ENCODE assay signal across 2 cellular contexts in genomic region chr5:77101298-77101697, GRCh38.
TF ChIP-seq lines count a peak whose summit lies in the region.

No MANE protein-coding gene starts in this region.

TF ChIP-seq in WTC11, 78 proteins besides CTCF, POLR2A, EP300 and RAD21 (continued from another document):
- TF ChIP-seq ZNF512 (CRISPR knock-in tag; IDR thresholded peaks at IDR 0.05; ENCODE audit: borderline replicate concordance) (no peak), E2F4 (CRISPR knock-in tag; IDR thresholded peaks at IDR 0.05; ENCODE audit: borderline replicate concordance, low read depth) (no peak), ZNF121 (CRISPR knock-in tag; IDR thresholded peaks at IDR 0.05) (no peak), FOXK1 (CRISPR knock-in tag; IDR thresholded peaks at IDR 0.05) (no peak), FOXJ3 (CRISPR knock-in tag; IDR thresholded peaks at IDR 0.05; ENCODE audit: borderline replicate concordance) (no peak), E2F5 (CRISPR knock-in tag; IDR thresholded peaks at IDR 0.05) (no peak), ZNF138 (CRISPR knock-in tag; conservative IDR thresholded peaks at IDR 0.05) (no peak), TCF7 (CRISPR knock-in tag; IDR thresholded peaks at IDR 0.05; ENCODE audit: low read depth) (no peak)

TF ChIP-seq in HepG2, 621 proteins besides CTCF, POLR2A, EP300 and RAD21 (continued from another document):
- TF ChIP-seq, protein P1, sequence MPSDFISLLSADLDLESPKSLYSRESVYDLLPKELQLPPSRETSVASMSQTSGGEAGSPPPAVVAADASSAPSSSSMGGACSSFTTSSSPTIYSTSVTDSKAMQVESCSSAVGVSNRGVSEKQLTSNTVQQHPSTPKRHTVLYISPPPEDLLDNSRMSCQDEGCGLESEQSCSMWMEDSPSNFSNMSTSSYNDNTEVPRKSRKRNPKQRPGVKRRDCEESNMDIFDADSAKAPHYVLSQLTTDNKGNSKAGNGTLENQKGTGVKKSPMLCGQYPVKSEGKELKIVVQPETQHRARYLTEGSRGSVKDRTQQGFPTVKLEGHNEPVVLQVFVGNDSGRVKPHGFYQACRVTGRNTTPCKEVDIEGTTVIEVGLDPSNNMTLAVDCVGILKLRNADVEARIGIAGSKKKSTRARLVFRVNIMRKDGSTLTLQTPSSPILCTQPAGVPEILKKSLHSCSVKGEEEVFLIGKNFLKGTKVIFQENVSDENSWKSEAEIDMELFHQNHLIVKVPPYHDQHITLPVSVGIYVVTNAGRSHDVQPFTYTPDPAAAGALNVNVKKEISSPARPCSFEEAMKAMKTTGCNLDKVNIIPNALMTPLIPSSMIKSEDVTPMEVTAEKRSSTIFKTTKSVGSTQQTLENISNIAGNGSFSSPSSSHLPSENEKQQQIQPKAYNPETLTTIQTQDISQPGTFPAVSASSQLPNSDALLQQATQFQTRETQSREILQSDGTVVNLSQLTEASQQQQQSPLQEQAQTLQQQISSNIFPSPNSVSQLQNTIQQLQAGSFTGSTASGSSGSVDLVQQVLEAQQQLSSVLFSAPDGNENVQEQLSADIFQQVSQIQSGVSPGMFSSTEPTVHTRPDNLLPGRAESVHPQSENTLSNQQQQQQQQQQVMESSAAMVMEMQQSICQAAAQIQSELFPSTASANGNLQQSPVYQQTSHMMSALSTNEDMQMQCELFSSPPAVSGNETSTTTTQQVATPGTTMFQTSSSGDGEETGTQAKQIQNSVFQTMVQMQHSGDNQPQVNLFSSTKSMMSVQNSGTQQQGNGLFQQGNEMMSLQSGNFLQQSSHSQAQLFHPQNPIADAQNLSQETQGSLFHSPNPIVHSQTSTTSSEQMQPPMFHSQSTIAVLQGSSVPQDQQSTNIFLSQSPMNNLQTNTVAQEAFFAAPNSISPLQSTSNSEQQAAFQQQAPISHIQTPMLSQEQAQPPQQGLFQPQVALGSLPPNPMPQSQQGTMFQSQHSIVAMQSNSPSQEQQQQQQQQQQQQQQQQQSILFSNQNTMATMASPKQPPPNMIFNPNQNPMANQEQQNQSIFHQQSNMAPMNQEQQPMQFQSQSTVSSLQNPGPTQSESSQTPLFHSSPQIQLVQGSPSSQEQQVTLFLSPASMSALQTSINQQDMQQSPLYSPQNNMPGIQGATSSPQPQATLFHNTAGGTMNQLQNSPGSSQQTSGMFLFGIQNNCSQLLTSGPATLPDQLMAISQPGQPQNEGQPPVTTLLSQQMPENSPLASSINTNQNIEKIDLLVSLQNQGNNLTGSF (CRISPR knock-in tag; IDR thresholded peaks at IDR 0.05), result no peak
- TF ChIP-seq ZNF781 (CRISPR knock-in tag; IDR thresholded peaks at IDR 0.05; ENCODE audit: borderline replicate concordance, not compliant biosample characterization) (no peak), MZF1 (CRISPR knock-in tag; IDR thresholded peaks at IDR 0.05; ENCODE audit: borderline replicate concordance) (no peak), ZNF670 (CRISPR knock-in tag; IDR thresholded peaks at IDR 0.05; ENCODE audit: borderline replicate concordance) (no peak), SETDB1 (CRISPR knock-in tag; IDR thresholded peaks at IDR 0.05; ENCODE audit: borderline replicate concordance) (no peak), ZNF660 (CRISPR knock-in tag; IDR thresholded peaks at IDR 0.05; ENCODE audit: borderline replicate concordance, low read depth) (no peak), SRF (IDR thresholded peaks at IDR 0.05; ENCODE audit: low read depth, low read length) (no peak)
